ENCODE assay signal across 8 cellular contexts in genomic region chr6:30689985-30690384, GRCh38. TPM values are rescaled to one million over a fixed set of nuclear protein-coding genes. Genes with fewer than 3 reads are reported as not detected.
DNase-seq lines count a peak whose midpoint lies in the region; ATAC-seq and TF ChIP-seq lines count a peak whose summit lies in the region.

No MANE protein-coding gene starts in this region.

- H2AFZ ChIP-seq in GM23338, result peak overlapping the region; percentile 99; the same call in 1 of the 2 replicates

- H3K4me1 Mint-ChIP-seq in GM23338, result peaks cover 48% of the 10 kb centered on the region
- H3K4me1 Mint-ChIP-seq in glutamatergic neuron (ENCODE audit: low read depth, unreplicated experiment), result peaks cover 40% of the 10 kb centered on the region

- peaks cover 34% of the 10 kb centered on the region for H3K27me3 Mint-ChIP-seq in GM23338 (ENCODE audit: insufficient read depth, low read depth, poor library complexity)
- H3K27me3 Mint-ChIP-seq in glutamatergic neuron (ENCODE audit: unreplicated experiment), result peaks cover 28% of the 10 kb centered on the region

- H3K9me3 ChIP-seq in skeletal muscle tissue (ENCODE audit: control insufficient read depth in 3 of 3, low read length in 3 of 3), result no peaks in the 10 kb centered on the region

- H3K9me3 Mint-ChIP-seq in GM23338, result no peaks in the 10 kb centered on the region; the same call in 2 of the 3 replicates
- H3K9me3 Mint-ChIP-seq in glutamatergic neuron (ENCODE audit: unreplicated experiment), result peaks cover 25% of the 10 kb centered on the region

- peak overlapping the region; percentile 81 for H3K4me2 ChIP-seq in GM23338

- H3K27me3 ChIP-seq in GM23338 (ENCODE audit: insufficient read depth) (0 out of 2 replicates have a peak, but pooled peaks cover 5% of the 10 kb centered on the region), skeletal muscle tissue (ENCODE audit: control insufficient read depth in 3 of 3, insufficient read depth in 3 of 3, low read length in 3 of 3) (no peaks in the 10 kb centered on the region)

- peaks cover 12% of the 10 kb centered on the region for H3F3A ChIP-seq in GM23338 (replicated peaks; ENCODE audit: low read depth)

- H3K4me3 Mint-ChIP-seq in GM23338 (peak overlapping the region; percentile 88), glutamatergic neuron (ENCODE audit: unreplicated experiment) (peak overlapping the region; percentile 100)

- no peaks in the 10 kb centered on the region for H4K20me1 ChIP-seq in GM23338 (replicated peaks; ENCODE audit: insufficient read depth)

- H3K4me3 ChIP-seq in GM23338, result peak overlapping the region; percentile 94
- peak overlapping the region; percentile 70 for H3K4me3 ChIP-seq in WI38 (ENCODE audit: low read depth, low read length)
- H3K4me3 ChIP-seq in skeletal muscle tissue (ENCODE audit: low read length in 3 of 3), result peak overlapping the region; percentile 79 to 90 (median 81)

- H3K27ac Mint-ChIP-seq in GM23338 (peak overlapping the region; percentile 80; the same call in 1 of the 2 replicates), glutamatergic neuron (ENCODE audit: unreplicated experiment) (peak overlapping the region; percentile 100)

- H3K27ac ChIP-seq in GM23338 (ENCODE audit: low read depth) (peak overlapping the region; percentile 90), skeletal muscle tissue (ENCODE audit: low read depth, low read length) (peak overlapping the region; percentile 99)

- H3K79me2 ChIP-seq in GM23338 (replicated peaks; ENCODE audit: insufficient read depth), result peaks cover 7% of the 10 kb centered on the region; the same call in 1 of the 2 replicates

- ATAC-seq in GM23338 (no peak), GM21576 (IDR thresholded peaks at IDR 0.05; ENCODE audit: unreplicated experiment) (no peak), HG03460 (IDR thresholded peaks at IDR 0.05; ENCODE audit: unreplicated experiment) (no peak)

- H3K4me1 ChIP-seq in GM23338 (ENCODE audit: insufficient read depth) (peaks cover 30% of the 10 kb centered on the region), skeletal muscle tissue (ENCODE audit: control insufficient read depth in 3 of 3, insufficient read depth in 3 of 3, low read length in 3 of 3) (peaks cover 42 to 51% (median 47%) of the 10 kb centered on the region in 3 donors)

- peak overlapping the region; percentile 66 to 74 (median 74) for H3K9ac ChIP-seq in skeletal muscle tissue (ENCODE audit: low read depth in 1 of 3, low read length in 3 of 3)

- no peak for DNase-seq in GM23338 (ENCODE audit: low spot score)
- no peak for DNase-seq in glutamatergic neuron
- DNase-seq in effector CD8-positive, alpha-beta T cell (lab: John Stamatoyannopoulos, UW), result no peak
- DNase-seq in UCSD-AML1 (lab: John Stamatoyannopoulos, UW; ENCODE audit: unreplicated experiment), result no peak

- TF ChIP-seq CTCF in GM23338 (conservative IDR thresholded peaks at IDR 0.05; ENCODE audit: low read depth in 2 of 2), result no peak
- no peak for TF ChIP-seq CTCF in WI38 (IDR thresholded peaks at IDR 0.05; ENCODE audit: low read depth, low read length)
- TF ChIP-seq CTCF in glutamatergic neuron (IDR thresholded peaks at IDR 0.05; ENCODE audit: partially characterized antibody, unreplicated experiment), result no peak

- peaks cover 18% of the 10 kb centered on the region for H3K36me3 Mint-ChIP-seq in GM23338 (ENCODE audit: low read depth)
- H3K36me3 Mint-ChIP-seq in glutamatergic neuron (ENCODE audit: unreplicated experiment), result peaks cover 4% of the 10 kb centered on the region

- no peaks in the 10 kb centered on the region for H3K36me3 ChIP-seq in GM23338 (ENCODE audit: insufficient read depth)
- H3K36me3 ChIP-seq in skeletal muscle tissue (ENCODE audit: control insufficient read depth in 3 of 3, insufficient read depth in 3 of 3, low read length in 3 of 3), result no peaks in the 10 kb centered on the region

- no peaks in the 10 kb centered on the region for H3K9me2 ChIP-seq in GM23338 (ENCODE audit: insufficient read depth)

TF ChIP-seq in GM23338, 12 proteins besides CTCF, POLR2A, EP300 and RAD21 (continues in another document):
- TF ChIP-seq JUNB (IDR thresholded peaks at IDR 0.05; ENCODE audit: unreplicated experiment) (no peak), ZNF462 (CRISPR knock-in tag; IDR thresholded peaks at IDR 0.05) (no peak), EZH2phosphoT487 (IDR thresholded peaks at IDR 0.05; ENCODE audit: unreplicated experiment) (no peak), ZNF331 (CRISPR knock-in tag; IDR thresholded peaks at IDR 0.05; ENCODE audit: low read depth) (no peak)

RNA-seq across cellular contexts. Expression of gene NRM, which starts 0.8 kb away (rescaled TPM):
- 11.3 and 13.8 TPM in 2 replicates for total RNA-seq in GM23338 (2014; rRNA removed; shearing (Covaris generic))
- polyA plus RNA-seq in GM23338 (2016; fragmentation: Nextera tagmentation; extraction: Ambion mirVana), result 29.7 and 33.8 TPM in 2 replicates
- 52.2 TPM for total RNA-seq in glutamatergic neuron (ENCODE audit: unreplicated experiment)
- 3.7 TPM for total RNA-seq in skeletal muscle tissue

RNA-seq across cellular contexts. Expression of gene PPP1R18, which starts 3.5 kb away (rescaled TPM):
- 18.2 and 19.2 TPM in 2 replicates for total RNA-seq in GM23338 (2014; rRNA removed; shearing (Covaris generic))
- polyA plus RNA-seq in GM23338 (2016; fragmentation: Nextera tagmentation; extraction: Ambion mirVana), result 17.1 and 21.2 TPM in 2 replicates
- total RNA-seq in glutamatergic neuron (ENCODE audit: unreplicated experiment) (175 TPM), skeletal muscle tissue (23.5 TPM)

RNA-seq across cellular contexts. Expression of gene DHX16, which starts 17.2 kb away (rescaled TPM):
- 30.8 and 31.3 TPM in 2 replicates for total RNA-seq in GM23338 (2014; rRNA removed; shearing (Covaris generic))
- 16.0 and 16.2 TPM in 2 replicates for polyA plus RNA-seq in GM23338 (2016; fragmentation: Nextera tagmentation; extraction: Ambion mirVana)
- total RNA-seq in glutamatergic neuron (ENCODE audit: unreplicated experiment) (26.9 TPM), skeletal muscle tissue (23.0 TPM)

RNA-seq across cellular contexts. Expression of gene MDC1, which starts 27.1 kb away (rescaled TPM):
- total RNA-seq in GM23338 (2014; rRNA removed; shearing (Covaris generic)), result 28.9 and 32.7 TPM in 2 replicates
- polyA plus RNA-seq in GM23338 (2016; fragmentation: Nextera tagmentation; extraction: Ambion mirVana), result 17.2 and 19.7 TPM in 2 replicates
- total RNA-seq in glutamatergic neuron (ENCODE audit: unreplicated experiment) (50.4 TPM), skeletal muscle tissue (5.2 TPM)

RNA-seq across cellular contexts. Expression of gene TUBB, which starts 30.2 kb away (rescaled TPM):
- 1,591 and 1,704 TPM in 2 replicates for total RNA-seq in GM23338 (2014; rRNA removed; shearing (Covaris generic))
- polyA plus RNA-seq in GM23338 (2016; fragmentation: Nextera tagmentation; extraction: Ambion mirVana), result 1,041 and 1,059 TPM in 2 replicates
- total RNA-seq in glutamatergic neuron (ENCODE audit: unreplicated experiment) (2,264 TPM), skeletal muscle tissue (317 TPM)
